Comparison of ENCODE assay signal across 9 cellular contexts in the genomic region with DNA sequence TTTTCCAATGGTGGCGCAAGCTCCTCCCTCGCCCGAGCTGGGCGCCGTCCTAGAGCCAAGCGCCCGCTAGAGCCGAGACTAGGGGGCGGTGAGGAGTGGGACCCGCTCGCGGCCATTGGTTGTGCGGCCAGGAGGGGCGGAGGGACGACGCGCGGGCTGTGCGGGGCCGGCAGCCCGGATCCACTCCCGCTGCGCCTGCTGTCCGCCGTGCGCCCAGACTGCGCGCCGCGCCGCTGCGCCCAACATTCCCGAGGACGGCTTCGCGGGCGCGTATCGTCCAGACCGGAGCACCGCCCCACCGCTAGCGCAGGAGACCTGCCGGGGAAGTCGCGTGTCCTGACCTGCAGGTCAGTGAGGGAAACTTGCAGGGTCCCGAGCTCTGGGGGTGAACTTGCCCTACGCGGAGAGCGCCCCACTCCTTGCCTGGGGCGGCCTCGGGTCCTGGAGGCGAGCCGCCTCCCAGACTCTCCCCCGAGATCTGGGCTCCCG. TPM values are rescaled to one million over a fixed set of nuclear protein-coding genes. Genes with fewer than 3 reads are reported as not detected.
A peak's percentile ranks its signal among the peaks of the same experiment; 100 is the strongest.
DNase-seq lines count a peak whose midpoint lies in the region; ATAC-seq and TF ChIP-seq lines count a peak whose summit lies in the region.
"Had no signal": no experiment of that assay in that cellular context is flagged by ENCODE, and none has a peak within 500 bp of the region (broad histone marks: within the 10 kb centered on the region; RNA-seq: fewer than 3 reads in every experiment).

A gene (plus strand): TSS at position 183 of the 489 bp plus-strand sequence. CDS start 21,059 bp downstream, outside the sequence.

- H3K9me3 ChIP-seq in HUES48 (ENCODE audit: control insufficient read depth, insufficient read depth, low read length) (no peaks in the 10 kb centered on the region), SK-N-SH (no peaks in the 10 kb centered on the region), PC-3 (ENCODE audit: low read length) (no peaks in the 10 kb centered on the region)

- peak; percentile 82 for DNase-seq in SK-N-SH
- peak; percentile 35 for DNase-seq in iPS DF 19.7 (ENCODE audit: low read depth, low spot score)
- DNase-seq in smooth muscle cell of the brain vasculature (ENCODE audit: low read depth, low spot score): peak; percentile 1
- DNase-seq in NCI-H2171 treated with DMSO at 0.1 percent for 48 hours (lab: John Stamatoyannopoulos, UW): no peak
- DNase-seq in RKO (ENCODE audit: low spot score): no peak
- no peak for DNase-seq in PC-3

- H3K9me2 ChIP-seq in SK-N-SH: no peaks in the 10 kb centered on the region
- H3K9me2 ChIP-seq in PC-3 (replicated peaks; ENCODE audit: low read length): no peaks in the 10 kb centered on the region

- H4K20me1 ChIP-seq in SK-N-SH (ENCODE audit: insufficient read depth) (no peaks in the 10 kb centered on the region), PC-3 (ENCODE audit: low read length) (no peaks in the 10 kb centered on the region)

- no peak for TF ChIP-seq RAD21 in SK-N-SH (IDR thresholded peaks at IDR 0.05; ENCODE audit: low read length)

- H3K27me3 ChIP-seq in HUES48 (ENCODE audit: control insufficient read depth, insufficient read depth, low read length): peaks cover 56% of the 10 kb centered on the region
- peaks cover 43% of the 10 kb centered on the region for H3K27me3 ChIP-seq in SK-N-SH (ENCODE audit: insufficient read depth)
- H3K27me3 ChIP-seq in PC-3 (ENCODE audit: low read length): peaks cover 33% of the 10 kb centered on the region

- TF ChIP-seq CTCF in SK-N-SH (IDR thresholded peaks at IDR 0.05) (no peak), PC-3 (conservative IDR thresholded peaks at IDR 0.05; ENCODE audit: low read depth, low read length) (no peak)

- no peak within 1 kb of the TSS for H3K27ac ChIP-seq in HUES48 (ENCODE audit: low read depth, low read length)
- no peak within 1 kb of the TSS for H3K27ac ChIP-seq in SK-N-SH (ENCODE audit: low read depth in 2 of 2, low read length in 1 of 2)
- H3K27ac ChIP-seq in PC-3 (ENCODE audit: low read length): no peak within 1 kb of the TSS

- POLR2A ChIA-PET in SK-N-SH (lab: Yijun Ruan, JAX): no interaction called here
- POLR2A ChIA-PET in PC-3 (lab: Charles Lee; ENCODE audit: unreplicated experiment): no interaction called here

- H3K4me1 ChIP-seq in HUES48 (ENCODE audit: control insufficient read depth, insufficient read depth, low read length) (0 out of 2 replicates have a peak, but pooled peaks cover 8% of the 10 kb centered on the region), SK-N-SH (ENCODE audit: control insufficient read depth in 1 of 2, insufficient read depth in 2 of 2, low read depth in 1 of 2, low read length in 1 of 2) (peaks cover 0 to 2% of the 10 kb centered on the region in 2 experiments; a peak in 1 of 4 replicates), PC-3 (ENCODE audit: insufficient read depth, low read length) (no peaks in the 10 kb centered on the region)

- H3K79me2 ChIP-seq in SK-N-SH (ENCODE audit: insufficient read depth) (no peaks in the 10 kb centered on the region), PC-3 (ENCODE audit: low read length) (no peaks in the 10 kb centered on the region)

- no peak for ATAC-seq in GM19467 (IDR thresholded peaks at IDR 0.05; ENCODE audit: unreplicated experiment)
- ATAC-seq in PC-3: no peak

- no peak within 1 kb of the TSS for H3K9ac ChIP-seq in HUES48 (ENCODE audit: low read depth, low read length)
- H3K9ac ChIP-seq in SK-N-SH: no peak within 1 kb of the TSS
- no peak within 1 kb of the TSS for H3K9ac ChIP-seq in PC-3 (ENCODE audit: low read length)

- no peaks in the 10 kb centered on the region for H3F3A ChIP-seq in SK-N-SH (replicated peaks; ENCODE audit: insufficient read depth)
- H3F3A ChIP-seq in PC-3 (ENCODE audit: low read length, unreplicated experiment): no peaks in the 10 kb centered on the region

- H2AFZ ChIP-seq in SK-N-SH (ENCODE audit: low read depth): no peak within 1 kb of the TSS
- no peak within 1 kb of the TSS for H2AFZ ChIP-seq in PC-3 (ENCODE audit: low read length)

- 10% methylated on average over 2 of the region's 56 CpGs for WGBS in SK-N-SH (ENCODE audit: low lambda C conversion rate)

- TF ChIP-seq EP300 in SK-N-SH (IDR thresholded peaks at IDR 0.05; ENCODE audit: borderline replicate concordance in 1 of 2, low read depth in 1 of 2, low read length in 1 of 2): no peak

- H3K4me3 ChIP-seq in HUES48 (ENCODE audit: low read depth, low read length) (peak within 1 kb of the TSS; percentile 69), SK-N-SH (ENCODE audit: low read depth in 2 of 2, low read length in 1 of 2) (peak within 1 kb of the TSS in 1 of 2 experiments; percentile 21; a peak in 1 of 4 replicates), PC-3 (ENCODE audit: low read length) (no peak within 1 kb of the TSS)

- CTCF ChIA-PET in SK-N-SH (lab: Yijun Ruan, JAX) (no interaction called here), PC-3 (lab: Charles Lee) (no interaction called here)

- intact Hi-C loops in PC-3 (cut with micrococcal nuclease): no loop called here

- BruUV-seq in PC-3 (replicated peaks; lab: Mats Ljungman, UMichigan): no TSS peak

- H3K36me3 ChIP-seq in HUES48 (ENCODE audit: control insufficient read depth, insufficient read depth, low read length): no peaks in the 10 kb centered on the region
- no peaks in the 10 kb centered on the region for H3K36me3 ChIP-seq in SK-N-SH (replicated peaks in 1 of 2; ENCODE audit: control insufficient read depth in 1 of 2, insufficient read depth in 2 of 2, low read length in 1 of 2)
- H3K36me3 ChIP-seq in PC-3 (ENCODE audit: low read depth, low read length): no peaks in the 10 kb centered on the region

- H3K4me2 ChIP-seq in SK-N-SH: peak within 1 kb of the TSS; percentile 52; the same call in 1 of the 2 replicates
- no peak within 1 kb of the TSS for H3K4me2 ChIP-seq in PC-3 (ENCODE audit: low read length)

TF ChIP-seq in SK-N-SH, 30 proteins besides CTCF, POLR2A, EP300 and RAD21:
- no peak for TF ChIP-seq MEF2A (IDR thresholded peaks at IDR 0.05; ENCODE audit: borderline replicate concordance, low read depth)
- no peak for TF ChIP-seq YY1 (IDR thresholded peaks at IDR 0.05; ENCODE audit: low read depth)
- TF ChIP-seq, protein P1, sequence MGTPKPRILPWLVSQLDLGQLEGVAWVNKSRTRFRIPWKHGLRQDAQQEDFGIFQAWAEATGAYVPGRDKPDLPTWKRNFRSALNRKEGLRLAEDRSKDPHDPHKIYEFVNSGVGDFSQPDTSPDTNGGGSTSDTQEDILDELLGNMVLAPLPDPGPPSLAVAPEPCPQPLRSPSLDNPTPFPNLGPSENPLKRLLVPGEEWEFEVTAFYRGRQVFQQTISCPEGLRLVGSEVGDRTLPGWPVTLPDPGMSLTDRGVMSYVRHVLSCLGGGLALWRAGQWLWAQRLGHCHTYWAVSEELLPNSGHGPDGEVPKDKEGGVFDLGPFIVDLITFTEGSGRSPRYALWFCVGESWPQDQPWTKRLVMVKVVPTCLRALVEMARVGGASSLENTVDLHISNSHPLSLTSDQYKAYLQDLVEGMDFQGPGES (IDR thresholded peaks at IDR 0.05; ENCODE audit: low read depth, low read length): no peak
- no peak for TF ChIP-seq MXI1 (IDR thresholded peaks at IDR 0.05; ENCODE audit: low read depth, low read length)
- TF ChIP-seq RCOR1 (IDR thresholded peaks at IDR 0.05; ENCODE audit: low read length): no peak
- TF ChIP-seq RFX5 (IDR thresholded peaks at IDR 0.05; ENCODE audit: low read length): no peak
- TF ChIP-seq GATA2 (CRISPR knock-in tag; IDR thresholded peaks at IDR 0.05): no peak
- no peak for TF ChIP-seq FOXM1 (IDR thresholded peaks at IDR 0.05; ENCODE audit: low read depth)
- no peak for TF ChIP-seq GABPA (IDR thresholded peaks at IDR 0.05; ENCODE audit: low read depth)
- TF ChIP-seq FOSL2 (IDR thresholded peaks at IDR 0.05; ENCODE audit: borderline replicate concordance, low read depth): no peak
- TF ChIP-seq, protein P2, sequence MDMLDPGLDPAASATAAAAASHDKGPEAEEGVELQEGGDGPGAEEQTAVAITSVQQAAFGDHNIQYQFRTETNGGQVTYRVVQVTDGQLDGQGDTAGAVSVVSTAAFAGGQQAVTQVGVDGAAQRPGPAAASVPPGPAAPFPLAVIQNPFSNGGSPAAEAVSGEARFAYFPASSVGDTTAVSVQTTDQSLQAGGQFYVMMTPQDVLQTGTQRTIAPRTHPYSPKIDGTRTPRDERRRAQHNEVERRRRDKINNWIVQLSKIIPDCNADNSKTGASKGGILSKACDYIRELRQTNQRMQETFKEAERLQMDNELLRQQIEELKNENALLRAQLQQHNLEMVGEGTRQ (IDR thresholded peaks at IDR 0.05; ENCODE audit: borderline replicate concordance, low read depth, low read length): no peak
- TF ChIP-seq TCF12 (IDR thresholded peaks at IDR 0.05): no peak
- no peak for TF ChIP-seq SMC3 (IDR thresholded peaks at IDR 0.05; ENCODE audit: low read depth, low read length)
- TF ChIP-seq NFIC (IDR thresholded peaks at IDR 0.05; ENCODE audit: borderline replicate concordance): no peak
- TF ChIP-seq SIN3A (IDR thresholded peaks at IDR 0.05; ENCODE audit: borderline replicate concordance, low read depth, low read length): no peak
- TF ChIP-seq POLR2AphosphoS5 (IDR thresholded peaks at IDR 0.05; ENCODE audit: low read depth, low read length): no peak
TF ChIP-seq in SK-N-SH: peak in this region for 0.

RNA-seq across cellular contexts. Expression of the gene that starts here (rescaled TPM):
- 0.05 and 0.06 TPM in 2 replicates for polyA plus RNA-seq in SK-N-SH (2012; rRNA removed)
- 0.03 and 0.05 TPM in 2 replicates for polyA plus RNA-seq in SK-N-SH (2012; cell fraction: cytosol; rRNA removed)
- polyA plus RNA-seq in SK-N-SH (2012; cell fraction: nucleus; rRNA removed): 0.04 TPM in 2 replicates
- not detected in 2 replicates for total RNA-seq in PC-3 (2014; rRNA removed)
- total RNA-seq: RPMI7951 had no signal

Comparison
In these comparisons a context has a peak if more than half of its experiments do, and no peak if none do; other contexts are left out.
1. Peak in DNase-seq and H3K4me2 ChIP-seq in SK-N-SH; RNA of the gene not detected or under 1 TPM.
2. DNase-seq: peak in iPS DF 19.7 (single experiment) and smooth muscle cell of the brain vasculature (single experiment); none in NCI-H2171 treated with DMSO at 0.1 percent for 48 hours (single experiment), RKO (single experiment) and PC-3 (single experiment).